ENCODE assay signal across 20 cellular contexts in the genomic region with DNA sequence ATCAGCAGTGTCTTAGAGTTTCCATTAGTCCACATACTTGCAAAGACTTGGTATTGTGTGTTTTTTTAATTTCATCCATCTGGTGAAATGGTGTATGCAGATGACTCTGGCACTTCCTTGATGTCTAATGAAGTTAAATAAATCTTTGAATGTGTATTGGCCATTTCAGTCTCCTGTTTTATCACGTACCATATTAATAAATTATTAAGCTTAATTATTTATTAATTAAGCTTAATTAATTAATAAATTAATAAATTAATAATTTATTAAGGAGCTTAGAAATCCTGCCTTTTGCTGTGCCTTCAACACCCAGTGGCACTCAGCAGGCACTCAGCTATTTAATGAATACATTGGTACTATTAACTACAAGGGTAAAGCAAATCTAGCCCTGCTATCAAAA. TPM values are rescaled to one million over a fixed set of nuclear protein-coding genes. Genes with fewer than 3 reads are reported as not detected.
DNase-seq lines count a peak whose midpoint lies in the region; ATAC-seq and TF ChIP-seq lines count a peak whose summit lies in the region.
"Had no signal": no experiment of that assay in that cellular context is flagged by ENCODE, and none has a peak within 500 bp of the region (broad histone marks: within the 10 kb centered on the region; RNA-seq: fewer than 3 reads in every experiment).

No MANE protein-coding gene starts in this region.

- no peak for TF ChIP-seq CTCF in coronary artery (IDR thresholded peaks at IDR 0.05)
- no peak for TF ChIP-seq CTCF in tibial artery (IDR thresholded peaks at IDR 0.05)

- H3K27me3 ChIP-seq in Karpas-422 (ENCODE audit: low read length) (no peaks in the 10 kb centered on the region), muscle layer of duodenum (ENCODE audit: low read depth, low read length) (no peaks in the 10 kb centered on the region), tibial artery (no peaks in the 10 kb centered on the region), neuronal stem cell (ENCODE audit: control insufficient read depth in 3 of 3, insufficient read depth in 3 of 3, low read depth in 1 of 3, low read length in 3 of 3) (peaks cover 0 to 4% (median 0%) of the 10 kb centered on the region in 3 experiments)
- H3K27me3 ChIP-seq: BLaER1 had no signal

- H2AK5ac ChIP-seq in neuronal stem cell (ENCODE audit: low read depth, low read length): no peak overlapping the region

- H3K9me2 ChIP-seq in Karpas-422 (replicated peaks; ENCODE audit: insufficient read depth, low read length): no peaks in the 10 kb centered on the region

- no peak overlapping the region for H3K23ac ChIP-seq in neuronal stem cell (ENCODE audit: low read depth, low read length, poor library complexity)

- H2BK120ac ChIP-seq in neuronal stem cell (ENCODE audit: low read depth, low read length): no peak overlapping the region

- no peaks in the 10 kb centered on the region for H4K20me1 ChIP-seq in Karpas-422 (ENCODE audit: insufficient read depth, low read depth, low read length)
- H4K20me1 ChIP-seq: BLaER1 had no signal

- no CpG with 5 or more reads among the region's 1 CpG for WGBS in neuronal stem cell (ENCODE audit: extremely low coverage in 2 of 2, insufficient read length in 2 of 2, insufficient replicate concordance in 1 of 2), 2 donors

- H3K9ac ChIP-seq in Karpas-422 (ENCODE audit: low read length): peak overlapping the region; percentile 54
- no peak overlapping the region for H3K9ac ChIP-seq in neuronal stem cell (ENCODE audit: low read depth, low read length, poor library complexity)
- H3K9ac ChIP-seq: BLaER1 had no signal

- no peak overlapping the region for H3K18ac ChIP-seq in neuronal stem cell (ENCODE audit: low read length)

- H2BK15ac ChIP-seq in neuronal stem cell (ENCODE audit: low read length): no peak overlapping the region

- no peaks in the 10 kb centered on the region for H3K79me2 ChIP-seq in Karpas-422 (ENCODE audit: low read length)

- peaks cover 71% of the 10 kb centered on the region for H3K4me1 ChIP-seq in Karpas-422 (ENCODE audit: low read length)
- H3K4me1 ChIP-seq in muscle layer of duodenum (ENCODE audit: control insufficient read depth in 1 of 2, insufficient read depth in 2 of 2, low read length in 2 of 2): peaks cover 7 to 20% of the 10 kb centered on the region in 2 donors
- peaks cover 0 to 34% (median 2%) of the 10 kb centered on the region in 4 donors for H3K4me1 ChIP-seq in tibial artery
- H3K4me1 ChIP-seq in neuronal stem cell (ENCODE audit: control insufficient read depth in 2 of 2, insufficient read depth in 1 of 2, low read depth in 1 of 2, low read length in 2 of 2): peaks cover 0 to 2% of the 10 kb centered on the region in 2 donors

- H3K4me3 ChIP-seq in Karpas-422 (ENCODE audit: low read length) (no peak overlapping the region), coronary artery (no peak overlapping the region), muscle layer of duodenum (ENCODE audit: low read depth in 1 of 2, low read length in 2 of 2) (no peak overlapping the region), tibial artery (no peak overlapping the region), neuronal stem cell (ENCODE audit: low read length in 2 of 2) (no peak overlapping the region)
- H3K4me3 ChIP-seq: BLaER1 had no signal

- H3K4ac ChIP-seq in neuronal stem cell (ENCODE audit: low read length): no peak overlapping the region

- H4K8ac ChIP-seq in neuronal stem cell (ENCODE audit: low read depth, low read length): no peak overlapping the region

- H3K9me3 ChIP-seq in Karpas-422 (ENCODE audit: low read length) (0 out of 2 replicates have a peak, but pooled peaks cover 3% of the 10 kb centered on the region), muscle layer of duodenum (ENCODE audit: control insufficient read depth in 1 of 2, low read length in 2 of 2) (no peaks in the 10 kb centered on the region), tibial artery (no peaks in the 10 kb centered on the region), neuronal stem cell (replicated peaks in 1 of 2; ENCODE audit: control insufficient read depth in 2 of 2, insufficient read depth in 1 of 2, low read depth in 1 of 2, low read length in 2 of 2) (no peaks in the 10 kb centered on the region)
- H3K9me3 ChIP-seq: BLaER1 had no signal

- H3K27ac ChIP-seq in Karpas-422 (ENCODE audit: low read length) (peak overlapping the region; percentile 99), coronary artery (peak overlapping the region; percentile 71 to 82), muscle layer of duodenum (ENCODE audit: low read length) (peak overlapping the region; percentile 70), tibial artery (peak overlapping the region; percentile 56 to 67), neuronal stem cell (replicated peaks; ENCODE audit: low read length) (no peak overlapping the region)
- H3K27ac ChIP-seq: BLaER1 had no signal

- H3K14ac ChIP-seq in neuronal stem cell (ENCODE audit: low read length): no peak overlapping the region

- H3K79me1 ChIP-seq in neuronal stem cell (ENCODE audit: low read depth, low read length): no peaks in the 10 kb centered on the region

- H3K36me3 ChIP-seq in Karpas-422 (ENCODE audit: insufficient read depth, low read length) (peaks cover 14% of the 10 kb centered on the region; the same call in 1 of the 2 replicates), muscle layer of duodenum (ENCODE audit: control insufficient read depth in 1 of 2, insufficient read depth in 2 of 2, low read length in 2 of 2) (no peaks in the 10 kb centered on the region), tibial artery (no peaks in the 10 kb centered on the region), neuronal stem cell (replicated peaks in 1 of 2; ENCODE audit: control insufficient read depth in 2 of 2, insufficient read depth in 2 of 2, low read length in 2 of 2) (no peaks in the 10 kb centered on the region)
- H3K36me3 ChIP-seq: BLaER1 had no signal

- H2BK5ac ChIP-seq in neuronal stem cell (ENCODE audit: low read length): no peak overlapping the region

- ATAC-seq in HG02885 (IDR thresholded peaks at IDR 0.05; ENCODE audit: poor library complexity, unreplicated experiment) (no peak), GM21529 (IDR thresholded peaks at IDR 0.05; ENCODE audit: unreplicated experiment) (no peak)

- H4K91ac ChIP-seq in neuronal stem cell (ENCODE audit: low read depth, low read length, poor library complexity): no peak overlapping the region

- H2AFZ ChIP-seq in Karpas-422 (ENCODE audit: low read length): peak overlapping the region; percentile 86
- H2AFZ ChIP-seq in neuronal stem cell (ENCODE audit: low read length): no peak overlapping the region

- DNase-seq in Karpas-422: peak; percentile 61
- no peak for DNase-seq in coronary artery (ENCODE audit: low spot score)
- no peak for DNase-seq in tibial artery
- no peak for DNase-seq in EL
- DNase-seq in neuronal stem cell (ENCODE audit: low spot score): no peak
- DNase-seq: 8988T; CD4-positive, alpha-beta memory T cell; DMS153; DMS79; GF-D8; H9 had no signal

- intact Hi-C loops in tibial artery (cut with DNase I; ENCODE audit: low total_unique reads): no loop called here

- peak overlapping the region; percentile 60 for H3K4me2 ChIP-seq in Karpas-422 (ENCODE audit: low read depth, low read length, poor library complexity, severe bottlenecking)
- H3K4me2 ChIP-seq in neuronal stem cell (ENCODE audit: insufficient read depth, low read length, poor library complexity, severe bottlenecking): no peak overlapping the region

- no peak overlapping the region for H2BK12ac ChIP-seq in neuronal stem cell (ENCODE audit: low read length)

RNA-seq across cellular contexts. Expression of a gene that starts 18.2 kb away (rescaled TPM):
- total RNA-seq in Karpas-422 (2014; rRNA removed; shearing (Covaris generic); ENCODE audit: low replicate concordance): 2.4 and 3.6 TPM in 2 replicates
- 0.03 TPM for polyA plus RNA-seq in neuronal stem cell (2013, experiment 1 of 2)
- polyA plus RNA-seq in neuronal stem cell (2013, experiment 2 of 2): 0.01 TPM
- total RNA-seq: A673; CD4-positive, alpha-beta memory T cell; Daoy; H1; H9 had no signal
- polyA plus RNA-seq: AG04450; CD14-positive monocyte; CD4-positive, alpha-beta memory T cell; H1 had no signal
